22 cellular contexts compared by ENCODE assay signal in genomic region chr13:110832531-110832930, GRCh38.
"Had no signal": no experiment of that assay in that cellular context is flagged by ENCODE, and none has a peak within 500 bp of the region (broad histone marks: within the 10 kb centered on the region; RNA-seq: fewer than 3 reads in every experiment).

No MANE protein-coding gene starts in this region.

- H3K36me3 ChIP-seq: neutrophil, pancreas, prostate gland, right lobe of liver, sigmoid colon, stomach, tibial artery, transverse colon, upper lobe of right lung, uterus had no signal

- H3K4me1 ChIP-seq: pancreas, sigmoid colon, tibial artery, transverse colon, upper lobe of right lung, uterus had no signal

- H3K27ac ChIP-seq: neutrophil, pancreas, prostate gland, right lobe of liver, sigmoid colon, stomach, tibial artery, transverse colon, upper lobe of right lung, uterus had no signal

- ATAC-seq: naive thymus-derived CD4-positive, alpha-beta T cell; natural killer cell; pancreas; right cardiac atrium; right lobe of liver; stimulated activated effector memory CD8-positive, alpha-beta T cell treated with anti-CD3 and anti-CD28 coated beads, Interleukin-12 subunit alpha, Interleukin-12 subunit beta, amount 100 ng/mL, for 72 hours; stimulated activated naive B cell treated with anti-CD40 and anti-IgM and Interleukin-4, amounts not matched to agents 10 μg/mL and 1 μg/mL and 100 μg/mL, for 72 hours had no signal

- H3K4me3 ChIP-seq: pancreas, prostate gland, right lobe of liver, sigmoid colon, stomach, tibial artery, transverse colon, upper lobe of right lung, uterus had no signal

- H3K27me3 ChIP-seq: pancreas, right lobe of liver, sigmoid colon, transverse colon, upper lobe of right lung, uterus had no signal

- H3K9me3 ChIP-seq: neutrophil, pancreas, prostate gland, right lobe of liver, sigmoid colon, stomach, tibial artery, transverse colon, upper lobe of right lung, uterus had no signal

- DNase-seq: naive thymus-derived CD4-positive, alpha-beta T cell; natural killer cell; nucleus accumbens; pancreas; right cardiac atrium; right lobe of liver; sigmoid colon; small intestine; stimulated activated CD4-positive, alpha-beta T cell treated with anti-CD3 and anti-CD28 coated beads, Interleukin-15, amount 100 ng/mL, for 24 hours; stimulated activated CD4-positive, alpha-beta T cell treated with anti-CD3 and anti-CD28 coated beads, Interleukin-2, amount 100 ng/mL, for 24 hours; stimulated activated CD4-positive, alpha-beta T cell treated with anti-CD3 and anti-CD28 coated beads, Interleukin-2, amount 100 ng/mL, for 48 hours; stimulated activated CD4-positive, alpha-beta T cell treated with anti-CD3 and anti-CD28 coated beads, Interleukin-4, amount 100 ng/mL, for 24 hours; stimulated activated naive B cell treated with anti-CD40 and anti-IgM and Interleukin-4, amounts not matched to agents 10 μg/mL and 1 μg/mL and 100 μg/mL, for 72 hours; stimulated activated naive CD4-positive, alpha-beta T cell treated with Interleukin-2 at 50 U/mL for 16 hours; stomach; tibial artery; transverse colon; upper lobe of right lung had no signal
